ENCODE assay signal across 14 cellular contexts in genomic region chr1:224739997-224740687, GRCh38.
DNase-seq lines count a peak whose midpoint lies in the region; ATAC-seq lines count a peak whose summit lies in the region.
"Had no signal": no experiment of that assay in that cellular context is flagged by ENCODE, and none has a peak within 500 bp of the region (broad histone marks: within the 10 kb centered on the region; RNA-seq: fewer than 3 reads in every experiment).

No MANE protein-coding gene starts in this region.

- no peaks in the 10 kb centered on the region for H3K36me3 Mint-ChIP-seq in activated T-cell treated with anti-CD3 and anti-CD28 coated beads, Interleukin-2, amount 50 U/mL, for 4 hours (ENCODE audit: insufficient read depth)
- H3K36me3 Mint-ChIP-seq: WTC11 had no signal

- H3K36me3 ChIP-seq in MG63, result no peaks in the 10 kb centered on the region

- H3K4me3 Mint-ChIP-seq in activated T-cell treated with anti-CD3 and anti-CD28 coated beads, Interleukin-2, amount 50 U/mL, for 4 hours, result no peak overlapping the region
- H3K4me3 Mint-ChIP-seq: activated naive CD4-positive, alpha-beta T cell treated with anti-CD3 and anti-CD28 coated beads for 36 hours; B cell; WTC11 had no signal

- H3K4me3 ChIP-seq in MG63, result no peak overlapping the region
- H3K4me3 ChIP-seq: lung had no signal

- peaks cover 4% of the 10 kb centered on the region for H3K4me1 Mint-ChIP-seq in activated T-cell treated with anti-CD3 and anti-CD28 coated beads, Interleukin-2, amount 50 U/mL, for 4 hours (ENCODE audit: low read depth)

- ATAC-seq in GM18498 (IDR thresholded peaks at IDR 0.05; ENCODE audit: unreplicated experiment) (peak; percentile 91), GM19438 (IDR thresholded peaks at IDR 0.05; ENCODE audit: low read depth, unreplicated experiment) (peak; percentile 69), HG02840 (IDR thresholded peaks at IDR 0.05; ENCODE audit: low FRiP score, unreplicated experiment) (peak; percentile 59), HG03469 (IDR thresholded peaks at IDR 0.05; ENCODE audit: unreplicated experiment) (peak; percentile 69)
- no peak for ATAC-seq in activated T-cell treated with anti-CD3 and anti-CD28 coated beads, Interleukin-2, amount 50 U/mL, for 4 hours
- ATAC-seq: WTC11 had no signal

- peaks cover 9% of the 10 kb centered on the region for H3K27me3 Mint-ChIP-seq in activated T-cell treated with anti-CD3 and anti-CD28 coated beads, Interleukin-2, amount 50 U/mL, for 4 hours (ENCODE audit: low read depth)

- no peaks in the 10 kb centered on the region for H3K9me3 ChIP-seq in MG63

- no peaks in the 10 kb centered on the region for H3K9me3 Mint-ChIP-seq in activated T-cell treated with anti-CD3 and anti-CD28 coated beads, Interleukin-2, amount 50 U/mL, for 4 hours
- H3K9me3 Mint-ChIP-seq: activated naive CD4-positive, alpha-beta T cell treated with anti-CD3 and anti-CD28 coated beads for 36 hours; WTC11 had no signal

- H3K27me3 ChIP-seq in MG63, result no peaks in the 10 kb centered on the region

- DNase-seq in iPS-NIHi11 (ENCODE audit: low spot score), result no peak
- DNase-seq in MG63, result no peak
- no peak for DNase-seq in activated gamma-delta T cell treated with Interleukin-2 at 50 U/mL for 16 hours
- no peak for DNase-seq in activated T-cell treated with anti-CD3 and anti-CD28 coated beads, Interleukin-2, amount 50 U/mL, for 4 hours
- DNase-seq: activated naive CD4-positive, alpha-beta T cell treated with anti-CD3 and anti-CD28 coated beads for 36 hours; NCI-H2029 treated with DMSO at 0.1 percent for 48 hours; posterior cingulate gyrus had no signal

Comparison
In these comparisons a context has a peak if more than half of its experiments do, and no peak if none do; other contexts are left out.
1. ATAC-seq: peak in GM18498 (single experiment), GM19438 (single experiment), HG02840 (single experiment) and HG03469 (single experiment); none in activated T-cell treated with anti-CD3 and anti-CD28 coated beads, Interleukin-2, amount 50 U/mL, for 4 hours (0 of 2).